ENCODE assay signal across 8 cellular contexts in the genomic region with DNA sequence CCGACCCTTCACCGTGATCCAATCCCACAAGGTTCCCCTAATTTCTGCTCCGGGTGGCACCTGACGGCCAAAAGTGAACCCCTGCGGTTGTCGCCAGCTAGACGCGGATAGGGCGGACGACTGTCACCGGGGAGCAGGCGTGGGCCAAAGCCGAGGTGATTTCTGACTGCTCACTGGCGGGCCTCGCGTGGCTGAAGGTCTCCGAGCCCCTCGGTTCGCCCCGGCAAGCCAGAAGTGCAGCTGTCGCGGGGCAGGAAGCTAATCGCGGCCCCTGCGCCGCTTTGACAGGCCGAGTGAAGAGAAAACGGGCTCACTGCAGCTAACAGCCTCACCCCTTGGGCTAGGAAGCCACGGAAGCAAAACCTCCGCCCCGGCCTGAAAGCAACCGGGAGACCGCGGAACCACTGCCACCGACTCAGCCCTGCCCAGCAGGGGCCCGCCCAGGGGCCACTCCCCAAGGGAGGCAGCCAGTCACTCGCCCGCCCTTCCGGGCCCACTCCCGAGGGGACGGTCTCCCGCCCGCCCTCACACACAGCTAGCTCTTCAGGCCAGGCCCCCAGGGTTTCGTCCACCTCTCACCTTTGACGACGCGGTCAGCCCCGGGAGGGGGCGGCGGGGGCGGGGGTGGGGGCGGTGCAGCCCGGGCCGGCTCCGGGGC. TPM values are rescaled to one million over a fixed set of nuclear protein-coding genes. Genes with fewer than 3 reads are reported as not detected.
DNase-seq lines count a peak whose midpoint lies in the region; ATAC-seq, FAIRE-seq and TF ChIP-seq lines count a peak whose summit lies in the region.

No MANE protein-coding gene starts in this region.

- H3K9me3 ChIP-seq in A549 = no peaks in the 10 kb centered on the region

- no peak for FAIRE-seq in A549 (lab: Jason Lieb, UNC)

- ATAC-seq in A549 (peak; percentile 96 to 97), GM18519 (IDR thresholded peaks at IDR 0.05; ENCODE audit: low FRiP score, unreplicated experiment) (peak; percentile 82), HG03039 (IDR thresholded peaks at IDR 0.05; ENCODE audit: unreplicated experiment) (peak; percentile 92)

- DNase-seq in A549 (ENCODE audit: low read depth in 1 of 2, low spot score in 1 of 2) = peak; percentile 81 to 92
- peak; percentile 71 for DNase-seq in NCI-H2196 (lab: John Stamatoyannopoulos, UW; ENCODE audit: unreplicated experiment)
- DNase-seq in activated CD4-positive, CD25-positive, alpha-beta regulatory T cell (lab: John Stamatoyannopoulos, UW) = peak; percentile 70 to 87 (median 78)
- peak in 59 of 61 donors; percentile 19 to 92 (median 77) for DNase-seq in caudate nucleus (lab: John Stamatoyannopoulos, UW)
- DNase-seq in kidney epithelial cell (ENCODE audit: low read depth) = peak; percentile 62
- peak; percentile 79 to 82 for DNase-seq in stimulated activated CD4-positive, alpha-beta T cell treated with anti-CD3 and anti-CD28 coated beads, Interleukin-15, amount 100 ng/mL, for 48 hours (ENCODE audit: low read depth in 2 of 2)

- CTCF ChIA-PET in A549 (lab: Yijun Ruan, JAX) = interaction anchor here (0.7 to 1.5 kb wide), 2 partner anchors 19 to 34 kb away, joined by 3 read pairs; no protein-coding TSS in a partner anchor

- no peak for TF ChIP-seq EP300 in A549 (IDR thresholded peaks at IDR 0.05)

- H3K4me3 ChIP-seq in A549 (peak overlapping the region; percentile 77), kidney epithelial cell (ENCODE audit: low read depth, low read length) (peak overlapping the region; percentile 77)

- peak; percentile 80 for TF ChIP-seq POLR2A in A549 (IDR thresholded peaks at IDR 0.05; ENCODE audit: low read length)

- TF ChIP-seq RAD21 in A549 (conservative IDR thresholded peaks at IDR 0.05 in 1 of 2, IDR thresholded peaks at IDR 0.05 in 1 of 2) = no peak

- H3K27ac ChIP-seq in A549 = peak overlapping the region; percentile 90 to 91
- H3K27ac ChIP-seq in caudate nucleus (ENCODE audit: low read depth, low read length) = peak overlapping the region; percentile 92

- TF ChIP-seq CTCF in A549 (IDR thresholded peaks at IDR 0.05) (no peak), kidney epithelial cell (IDR thresholded peaks at IDR 0.05; ENCODE audit: insufficient read depth, low read length, poor library complexity, severe bottlenecking) (no peak)

- 0% methylated on average over 14 of the region's 55 CpGs for WGBS in A549 (ENCODE audit: missing lambda C conversion rate)

- H3K4me1 ChIP-seq in A549 = peaks cover 21% of the 10 kb centered on the region; the same call in 2 of the 3 replicates

- H3K36me3 ChIP-seq in kidney epithelial cell (ENCODE audit: control insufficient read depth, insufficient read depth, low read length) = no peaks in the 10 kb centered on the region

- H3K27me3 ChIP-seq in kidney epithelial cell (ENCODE audit: control insufficient read depth, insufficient read depth, low read length) = no peaks in the 10 kb centered on the region

- POLR2A ChIA-PET in A549 (lab: Yijun Ruan, JAX) = interaction anchor here (0.6 to 1.7 kb wide), 15 partner anchors 15 to 681 kb away, joined by 3 to 10 read pairs (median 4); a partner anchor contains a TSS

- peak overlapping the region; percentile 78 for H3K4me2 ChIP-seq in A549

TF ChIP-seq in A549, 52 proteins besides CTCF, POLR2A, EP300 and RAD21:
- no peak for TF ChIP-seq ZC3H11A (IDR thresholded peaks at IDR 0.05)
- TF ChIP-seq NR3C1 (IDR thresholded peaks at IDR 0.05) = no peak
- no peak for TF ChIP-seq CBX8 (IDR thresholded peaks at IDR 0.05)
- TF ChIP-seq SREBF2 (IDR thresholded peaks at IDR 0.05) = no peak
- TF ChIP-seq, protein P1, sequence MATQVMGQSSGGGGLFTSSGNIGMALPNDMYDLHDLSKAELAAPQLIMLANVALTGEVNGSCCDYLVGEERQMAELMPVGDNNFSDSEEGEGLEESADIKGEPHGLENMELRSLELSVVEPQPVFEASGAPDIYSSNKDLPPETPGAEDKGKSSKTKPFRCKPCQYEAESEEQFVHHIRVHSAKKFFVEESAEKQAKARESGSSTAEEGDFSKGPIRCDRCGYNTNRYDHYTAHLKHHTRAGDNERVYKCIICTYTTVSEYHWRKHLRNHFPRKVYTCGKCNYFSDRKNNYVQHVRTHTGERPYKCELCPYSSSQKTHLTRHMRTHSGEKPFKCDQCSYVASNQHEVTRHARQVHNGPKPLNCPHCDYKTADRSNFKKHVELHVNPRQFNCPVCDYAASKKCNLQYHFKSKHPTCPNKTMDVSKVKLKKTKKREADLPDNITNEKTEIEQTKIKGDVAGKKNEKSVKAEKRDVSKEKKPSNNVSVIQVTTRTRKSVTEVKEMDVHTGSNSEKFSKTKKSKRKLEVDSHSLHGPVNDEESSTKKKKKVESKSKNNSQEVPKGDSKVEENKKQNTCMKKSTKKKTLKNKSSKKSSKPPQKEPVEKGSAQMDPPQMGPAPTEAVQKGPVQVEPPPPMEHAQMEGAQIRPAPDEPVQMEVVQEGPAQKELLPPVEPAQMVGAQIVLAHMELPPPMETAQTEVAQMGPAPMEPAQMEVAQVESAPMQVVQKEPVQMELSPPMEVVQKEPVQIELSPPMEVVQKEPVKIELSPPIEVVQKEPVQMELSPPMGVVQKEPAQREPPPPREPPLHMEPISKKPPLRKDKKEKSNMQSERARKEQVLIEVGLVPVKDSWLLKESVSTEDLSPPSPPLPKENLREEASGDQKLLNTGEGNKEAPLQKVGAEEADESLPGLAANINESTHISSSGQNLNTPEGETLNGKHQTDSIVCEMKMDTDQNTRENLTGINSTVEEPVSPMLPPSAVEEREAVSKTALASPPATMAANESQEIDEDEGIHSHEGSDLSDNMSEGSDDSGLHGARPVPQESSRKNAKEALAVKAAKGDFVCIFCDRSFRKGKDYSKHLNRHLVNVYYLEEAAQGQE (IDR thresholded peaks at IDR 0.05) = no peak
- peak; percentile 94 for TF ChIP-seq PHF8 (IDR thresholded peaks at IDR 0.05; ENCODE audit: borderline replicate concordance, low read depth)
- no peak for TF ChIP-seq NFE2L2 (conservative IDR thresholded peaks at IDR 0.05; ENCODE audit: low read length)
- TF ChIP-seq, protein P2, sequence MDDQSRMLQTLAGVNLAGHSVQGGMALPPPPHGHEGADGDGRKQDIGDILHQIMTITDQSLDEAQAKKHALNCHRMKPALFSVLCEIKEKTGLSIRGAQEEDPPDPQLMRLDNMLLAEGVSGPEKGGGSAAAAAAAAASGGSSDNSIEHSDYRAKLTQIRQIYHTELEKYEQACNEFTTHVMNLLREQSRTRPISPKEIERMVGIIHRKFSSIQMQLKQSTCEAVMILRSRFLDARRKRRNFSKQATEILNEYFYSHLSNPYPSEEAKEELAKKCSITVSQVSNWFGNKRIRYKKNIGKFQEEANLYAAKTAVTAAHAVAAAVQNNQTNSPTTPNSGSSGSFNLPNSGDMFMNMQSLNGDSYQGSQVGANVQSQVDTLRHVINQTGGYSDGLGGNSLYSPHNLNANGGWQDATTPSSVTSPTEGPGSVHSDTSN (IDR thresholded peaks at IDR 0.05) = no peak
- TF ChIP-seq RARB (CRISPR knock-in tag; IDR thresholded peaks at IDR 0.05) = no peak
- no peak for TF ChIP-seq HOXB13 (CRISPR knock-in tag; IDR thresholded peaks at IDR 0.05; ENCODE audit: low read depth)
- TF ChIP-seq GATA3 (IDR thresholded peaks at IDR 0.05; ENCODE audit: borderline replicate concordance) = no peak
- TF ChIP-seq EHMT2 (IDR thresholded peaks at IDR 0.05; ENCODE audit: low read depth) = no peak
- no peak for TF ChIP-seq HOXB5 (CRISPR knock-in tag; IDR thresholded peaks at IDR 0.05)
- TF ChIP-seq EHF (CRISPR knock-in tag; IDR thresholded peaks at IDR 0.05) = no peak
- TF ChIP-seq, protein P3, sequence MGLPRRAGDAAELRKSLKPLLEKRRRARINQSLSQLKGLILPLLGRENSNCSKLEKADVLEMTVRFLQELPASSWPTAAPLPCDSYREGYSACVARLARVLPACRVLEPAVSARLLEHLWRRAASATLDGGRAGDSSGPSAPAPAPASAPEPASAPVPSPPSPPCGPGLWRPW (IDR thresholded peaks at IDR 0.05) = no peak
- TF ChIP-seq KDM5A (IDR thresholded peaks at IDR 0.05) = no peak
- peak; percentile 82 to 95; a peak in 3 of 5 replicates for TF ChIP-seq JUN (IDR thresholded peaks at IDR 0.05)

RNA-seq across cellular contexts. Expression of a gene that starts 0.5 kb away (rescaled TPM):
- polyA plus RNA-seq in A549 (2011; rRNA removed) (25.4 and 25.7 TPM in 2 replicates), A549 (2017; fragmentation: RNase III; extraction: RNeasy Plus Mini Kit Qiagen cat#74134 plus additional on column Dnase treatment) (20.8 to 22.2 TPM (median 21.6 TPM) in 3 replicates)
- polyA plus RNA-seq in A549 (2012; cell fraction: cytosol; rRNA removed) = 7.7 and 8.2 TPM in 2 replicates
- 3.5 and 8.0 TPM in 2 replicates for polyA plus RNA-seq in A549 (2012; cell fraction: nucleus; rRNA removed)
- polyA minus RNA-seq in A549 (2011; rRNA and poly(A)+ RNA removed) = 14.5 and 15.8 TPM in 2 replicates
- 18.7 and 21.9 TPM in 2 replicates for total RNA-seq in kidney epithelial cell

Comparison
In these comparisons a context has a peak if more than half of its experiments do, and no peak if none do; other contexts are left out.
1. Peak in every context shown above with its lines: DNase-seq, ATAC-seq, H3K4me3 ChIP-seq and H3K27ac ChIP-seq.